Comparison of ENCODE assay signal across 8 cellular contexts in the genomic region with DNA sequence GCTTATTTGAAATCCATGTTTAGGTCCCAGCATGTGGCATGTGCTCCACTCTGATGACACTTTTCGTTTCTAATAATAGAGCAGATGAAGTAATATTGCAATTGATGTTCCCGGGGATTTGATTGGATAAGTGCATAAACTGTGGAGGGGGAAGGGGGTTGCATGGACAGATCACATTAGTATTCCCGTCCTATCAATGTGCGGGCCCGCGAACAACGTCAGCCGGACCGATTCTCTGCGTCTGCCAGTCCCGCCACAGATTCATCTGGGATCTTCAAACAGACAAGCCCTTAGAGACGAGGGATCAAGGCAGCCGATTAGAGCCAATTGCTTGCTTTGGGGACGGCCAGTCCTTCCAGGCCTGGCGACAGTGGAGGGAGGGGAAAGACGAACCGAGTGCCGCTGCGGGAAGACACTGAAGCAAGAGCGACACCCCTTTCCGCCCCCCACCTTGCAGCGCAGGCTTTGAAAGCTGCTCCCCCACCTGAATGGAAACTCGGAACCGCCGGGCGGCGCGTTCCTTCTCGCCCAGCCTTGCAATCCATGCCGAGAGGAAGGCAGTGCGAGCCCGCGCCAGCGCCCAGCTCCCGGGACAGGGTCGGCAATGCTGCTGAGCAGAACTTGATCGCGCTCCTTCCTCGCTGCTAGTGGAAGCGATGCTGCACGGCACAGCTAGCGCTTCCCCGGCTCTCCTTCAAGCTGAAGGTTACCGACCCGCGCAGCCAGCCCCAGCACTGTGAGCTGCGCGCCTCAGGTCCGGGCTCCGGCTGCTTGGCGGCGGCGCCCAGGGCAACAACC. TPM values are rescaled to one million over a fixed set of nuclear protein-coding genes. Genes with fewer than 3 reads are reported as not detected.
A peak's percentile ranks its signal among the peaks of the same experiment; 100 is the strongest.
DNase-seq lines count a peak whose midpoint lies in the region; ATAC-seq, FAIRE-seq and TF ChIP-seq lines count a peak whose summit lies in the region.

A gene (plus strand): TSS at position 247 of the 798 bp plus-strand sequence. CDS start 610 bp downstream, outside the sequence.

- intact Hi-C loops in spleen (cut with DNase I; ENCODE audit: low total_unique reads), result no loop called here

- H3K36me3 ChIP-seq in keratinocyte (ENCODE audit: control insufficient read depth in 2 of 2, extremely low read depth in 1 of 2, insufficient read depth in 2 of 2, low read length in 2 of 2) (no peaks in the 10 kb centered on the region), spleen (no peaks in the 10 kb centered on the region)

- H3K27me3 ChIP-seq in keratinocyte (ENCODE audit: control insufficient read depth, extremely low read depth, insufficient read depth, low read length) (peaks cover 47% of the 10 kb centered on the region), spleen (replicated peaks in 1 of 7) (peaks cover 0 to 57% (median 20%) of the 10 kb centered on the region in 7 donors)

- DNase-seq in ELR (ENCODE audit: low read depth) (peak; percentile 18), NCI-H1417 (lab: John Stamatoyannopoulos, UW) (peak; percentile 71 to 82 (median 76)), cardiac fibroblast (ENCODE audit: low read depth in 2 of 2) (peak; percentile 35 to 47), keratinocyte (ENCODE audit: low read depth, low spot score) (no peak), spleen (peak; percentile 77), HT-29 (ENCODE audit: low spot score) (no peak), SW 1271 (lab: John Stamatoyannopoulos, UW) (no peak)
- DNase-seq in stimulated activated effector memory CD8-positive, alpha-beta T cell treated with anti-CD3 and anti-CD28 coated beads, Interleukin-12 subunit alpha, Interleukin-12 subunit beta, amount 100 ng/mL, for 72 hours (ENCODE audit: low spot score in 2 of 2), result no peak

- TF ChIP-seq CTCF in cardiac fibroblast (IDR thresholded peaks at IDR 0.05; ENCODE audit: low read depth, low read length) (no peak), keratinocyte (optimal IDR thresholded peaks at IDR 0.05 in 1 of 3, IDR thresholded peaks at IDR 0.05 in 1 of 3, conservative IDR thresholded peaks at IDR 0.05 in 1 of 3; ENCODE audit: extremely low read depth in 1 of 3, insufficient read depth in 2 of 3, low read length in 3 of 3) (peak in 1 of 3 experiments; percentile 9), spleen (IDR thresholded peaks at IDR 0.05 in 8 of 11, conservative IDR thresholded peaks at IDR 0.05 in 3 of 11) (peak in 4 of 11 experiments; percentile 17 to 32 (median 24))

- no peaks in the 10 kb centered on the region for H4K20me1 ChIP-seq in keratinocyte (ENCODE audit: control insufficient read depth, extremely low read depth, insufficient read depth, low read length)

- no peak within 1 kb of the TSS for H3K9ac ChIP-seq in keratinocyte (ENCODE audit: control insufficient read depth, extremely low read depth, insufficient read depth, low read length)

- 4 to 7% (median 5%) methylated on average over 26 to 53 of the region's 53 CpGs for WGBS in spleen, 5 donors

- peaks cover 5% of the 10 kb centered on the region for H3K9me3 Mint-ChIP-seq in stimulated activated effector memory CD8-positive, alpha-beta T cell treated with anti-CD3 and anti-CD28 coated beads, Interleukin-12 subunit alpha, Interleukin-12 subunit beta, amount 100 ng/mL, for 72 hours

- no peak for ATAC-seq in stimulated activated effector memory CD8-positive, alpha-beta T cell treated with anti-CD3 and anti-CD28 coated beads, Interleukin-12 subunit alpha, Interleukin-12 subunit beta, amount 100 ng/mL, for 72 hours

- FAIRE-seq in keratinocyte (lab: Jason Lieb, UNC), result no peak

- H3K9me1 ChIP-seq in keratinocyte (ENCODE audit: control insufficient read depth, extremely low read depth, insufficient read depth, low read length), result no peaks in the 10 kb centered on the region

- no peaks in the 10 kb centered on the region for H3K79me2 ChIP-seq in keratinocyte (ENCODE audit: control insufficient read depth, insufficient read depth, low read length)

- no peaks in the 10 kb centered on the region for H3K4me1 Mint-ChIP-seq in stimulated activated effector memory CD8-positive, alpha-beta T cell treated with anti-CD3 and anti-CD28 coated beads, Interleukin-12 subunit alpha, Interleukin-12 subunit beta, amount 100 ng/mL, for 72 hours

- no peak within 1 kb of the TSS for H3K4me3 Mint-ChIP-seq in stimulated activated effector memory CD8-positive, alpha-beta T cell treated with anti-CD3 and anti-CD28 coated beads, Interleukin-12 subunit alpha, Interleukin-12 subunit beta, amount 100 ng/mL, for 72 hours

- H3K27ac ChIP-seq in keratinocyte (ENCODE audit: control insufficient read depth, insufficient read depth, low read length) (no peak within 1 kb of the TSS), spleen (peak within 1 kb of the TSS in 5 of 8 donors; percentile 10 to 50 (median 29))

- peak within 1 kb of the TSS; percentile 68 for H2AFZ ChIP-seq in keratinocyte (ENCODE audit: control insufficient read depth, low read length)

- no peak for TF ChIP-seq POLR2A in spleen (IDR thresholded peaks at IDR 0.05)

- dilution Hi-C loops in keratinocyte (cut with MboI; ENCODE audit: extremely low pct_ligation_motif_present, low sequenced_read_pairs), result no loop called here

- H3K4me1 ChIP-seq in keratinocyte (ENCODE audit: control insufficient read depth, extremely low read depth, insufficient read depth, low read length) (no peaks in the 10 kb centered on the region), spleen (peaks cover 0 to 24% (median 5%) of the 10 kb centered on the region in 6 donors)

- H3K4me3 ChIP-seq in cardiac fibroblast (replicated peaks in 1 of 2; ENCODE audit: low read depth in 2 of 2, low read length in 2 of 2), result peak within 1 kb of the TSS; percentile 41 to 44
- H3K4me3 ChIP-seq in keratinocyte (ENCODE audit: control insufficient read depth in 2 of 3, extremely low read depth in 1 of 3, insufficient read depth in 2 of 3, low read depth in 1 of 3, low read length in 3 of 3), result peak within 1 kb of the TSS; percentile 31 to 60 (median 52)
- H3K4me3 ChIP-seq in spleen, result peak within 1 kb of the TSS; percentile 16 to 67 (median 38)

- H3K27ac Mint-ChIP-seq in stimulated activated effector memory CD8-positive, alpha-beta T cell treated with anti-CD3 and anti-CD28 coated beads, Interleukin-12 subunit alpha, Interleukin-12 subunit beta, amount 100 ng/mL, for 72 hours, result no peak within 1 kb of the TSS

- peak within 1 kb of the TSS; percentile 82 for H3K4me2 ChIP-seq in keratinocyte (ENCODE audit: control insufficient read depth, extremely low read depth, insufficient read depth, low read depth, low read length)

- no peaks in the 10 kb centered on the region for H3K36me3 Mint-ChIP-seq in stimulated activated effector memory CD8-positive, alpha-beta T cell treated with anti-CD3 and anti-CD28 coated beads, Interleukin-12 subunit alpha, Interleukin-12 subunit beta, amount 100 ng/mL, for 72 hours

- no peaks in the 10 kb centered on the region for H3K9me3 ChIP-seq in keratinocyte (ENCODE audit: control insufficient read depth, low read depth, low read length)
- H3K9me3 ChIP-seq in spleen, result no peaks in the 10 kb centered on the region

RNA-seq across cellular contexts. Expression of the gene that starts here (rescaled TPM):
- polyA plus RNA-seq in keratinocyte (not detected in 3 replicates), spleen (under 1 TPM; 0.11 to 0.64 (median 0.12) TPM)
- polyA plus RNA-seq in keratinocyte (2011; ENCODE audit: low read depth), result not detected
- not detected in 2 replicates for polyA plus RNA-seq in keratinocyte (2011; cell fraction: cytosol; rRNA removed)
- not detected in 2 replicates for polyA plus RNA-seq in keratinocyte (2011; cell fraction: nucleus; rRNA removed)
- polyA plus RNA-seq in keratinocyte (2012; ENCODE audit: low replicate concordance), result not detected in 2 replicates
- polyA minus RNA-seq in keratinocyte, result not detected in 3 replicates
- polyA minus RNA-seq in keratinocyte (2011; cell fraction: cytosol; rRNA and poly(A)+ RNA removed), result not detected
- polyA minus RNA-seq in keratinocyte (2011; cell fraction: nucleus; rRNA and poly(A)+ RNA removed), result not detected in 2 replicates
- 1 to 10 TPM in 4 of 7 donors, under 1 TPM in 3; 0.18 to 3.7 (median 1.2) TPM for total RNA-seq in spleen
- total RNA-seq in HT-29 (2014; rRNA removed; shearing (Covaris generic)), result not detected in 2 replicates

Comparison
In these comparisons a context has a peak if more than half of its experiments do, and no peak if none do; other contexts are left out.
1. DNase-seq: peak in ELR (single experiment), NCI-H1417 (3 of 3), cardiac fibroblast (2 of 2) and spleen (single experiment); none in keratinocyte (single experiment), HT-29 (single experiment), SW 1271 (0 of 2) and stimulated activated effector memory CD8-positive, alpha-beta T cell treated with anti-CD3 and anti-CD28 coated beads, Interleukin-12 subunit alpha, Interleukin-12 subunit beta, amount 100 ng/mL, for 72 hours (0 of 2).
2. Peak in every context shown above with its lines, with median percentiles within 50 percentile points of each other: H3K4me3 ChIP-seq.